ENCODE assay signal across 3 cellular contexts in genomic region chr7:22450013-22450412, GRCh38. TPM values are rescaled to one million over a fixed set of nuclear protein-coding genes. Genes with fewer than 3 reads are reported as not detected.
"Had no signal": no experiment of that assay in that cellular context is flagged by ENCODE, and none has a peak within 500 bp of the region (broad histone marks: within the 10 kb centered on the region; RNA-seq: fewer than 3 reads in every experiment).

No MANE protein-coding gene starts in this region.

RNA-seq across cellular contexts. Expression of gene STEAP1B, which starts 50.0 kb away (rescaled TPM):
- total RNA-seq: activated naive CD4-positive, alpha-beta T cell treated with anti-CD3 and anti-CD28 coated beads, Interleukin-2, amount 50 U/mL, for 72 hours; ascending aorta; cardiac muscle cell had no signal
